In the genomic region with DNA sequence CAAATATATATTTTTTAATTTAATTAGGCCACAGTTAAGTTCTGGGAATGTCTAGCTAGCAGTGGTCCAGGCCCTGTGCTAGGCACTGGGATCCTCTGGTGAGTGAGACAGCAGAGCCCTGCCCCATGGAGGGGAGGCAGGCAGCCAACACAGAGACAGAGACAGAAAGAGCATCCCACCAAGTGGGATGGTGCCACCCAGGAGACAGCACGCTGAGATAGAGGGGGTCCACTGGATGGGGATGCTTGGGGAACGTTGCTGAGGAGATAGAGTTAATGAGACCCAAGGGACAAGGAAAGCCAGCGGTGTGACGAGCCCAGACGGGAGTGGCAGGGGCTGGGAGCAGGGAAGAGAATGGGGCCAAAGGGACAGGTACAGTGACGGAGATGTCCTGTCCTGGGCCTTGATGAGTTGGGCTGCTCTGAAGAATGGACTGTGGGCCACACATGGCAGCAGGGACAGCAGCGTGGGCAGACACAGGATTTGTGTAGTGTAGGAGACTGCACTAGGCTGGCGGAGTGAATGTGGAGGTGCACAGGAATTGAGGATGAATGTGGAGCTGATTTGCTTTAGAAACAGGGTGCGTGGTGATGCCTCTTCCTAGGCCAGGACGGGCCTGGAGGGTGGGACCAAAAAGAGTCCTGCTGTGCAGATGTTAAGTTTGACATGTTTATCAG, we compare ENCODE assay signal across 1 cellular context.
TF ChIP-seq lines count a peak whose summit lies in the region.

No MANE protein-coding gene starts in this region.

TF ChIP-seq in IMR-90, 13 proteins besides CTCF, POLR2A, EP300 and RAD21:
- no peak for TF ChIP-seq RCOR1 (IDR thresholded peaks at IDR 0.05; ENCODE audit: insufficient replicate concordance, low read length)
- TF ChIP-seq RFX5 (IDR thresholded peaks at IDR 0.05; ENCODE audit: low read depth, low read length), result no peak
- TF ChIP-seq NFE2L2 (IDR thresholded peaks at IDR 0.05; ENCODE audit: low read depth, low read length), result no peak
- TF ChIP-seq MAFK (IDR thresholded peaks at IDR 0.05; ENCODE audit: low read depth, low read length), result no peak
TF ChIP-seq in IMR-90: peak in this region for 0.
